ENCODE assay signal across 9 cellular contexts in the genomic region with DNA sequence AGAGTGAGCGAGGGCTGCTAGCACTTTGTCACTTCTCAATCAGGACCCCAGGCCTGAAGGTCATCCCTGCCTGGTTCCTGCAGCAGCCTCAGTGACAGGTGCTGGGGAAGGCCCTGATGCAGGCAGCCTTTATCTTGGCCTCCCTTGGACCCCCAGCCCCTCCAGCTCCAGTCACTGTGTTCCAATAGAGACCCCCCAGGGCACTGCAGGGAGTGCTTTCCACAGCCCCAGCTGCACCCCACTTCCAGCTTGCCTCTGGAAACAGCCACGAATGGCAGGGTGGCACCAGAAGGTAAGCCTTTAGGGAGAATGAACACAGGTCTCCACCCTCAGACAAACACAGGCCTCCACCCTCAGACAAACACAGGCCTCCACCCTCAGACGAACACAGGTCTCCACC.
"Had no signal": no experiment of that assay in that cellular context is flagged by ENCODE, and none has a peak within 500 bp of the region (broad histone marks: within the 10 kb centered on the region; RNA-seq: fewer than 3 reads in every experiment).

No MANE protein-coding gene starts in this region.

- H3K27ac Mint-ChIP-seq: HFFc6 had no signal

- H3K4me3 ChIP-seq: GM23248, K562 had no signal

- DNase-seq: GM23248, GOT3, H7, HCEC 1CT, HFFc6, IMR-90, KG1 had no signal

- H3K4me3 Mint-ChIP-seq: HFFc6 had no signal

- H3K27ac ChIP-seq: GM23248, HL-60 had no signal
